27 cellular contexts compared by ENCODE assay signal in the genomic region with DNA sequence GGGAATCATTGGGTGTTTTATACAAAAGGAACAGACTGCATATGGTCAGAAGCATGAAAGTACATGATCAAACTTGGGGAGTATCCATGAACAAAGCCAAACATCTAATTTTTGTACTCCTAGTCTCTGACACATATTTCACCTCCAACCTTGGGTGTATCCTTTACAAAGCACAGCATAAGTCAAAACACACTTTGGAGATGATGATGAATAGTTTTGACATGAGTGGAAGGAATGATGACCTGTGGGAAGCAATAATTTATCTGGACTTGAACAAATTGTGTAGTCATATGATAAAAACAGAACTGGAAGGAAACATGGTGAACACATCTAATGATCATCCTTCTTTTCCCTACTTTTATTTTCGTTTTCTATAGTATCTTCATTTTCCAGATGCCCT.
DNase-seq lines count a peak whose midpoint lies in the region; ATAC-seq, FAIRE-seq and TF ChIP-seq lines count a peak whose summit lies in the region.
"Had no signal": no experiment of that assay in that cellular context is flagged by ENCODE, and none has a peak within 500 bp of the region (broad histone marks: within the 10 kb centered on the region; RNA-seq: fewer than 3 reads in every experiment).

No MANE protein-coding gene starts in this region.

- H2BK5ac ChIP-seq in mesendoderm (ENCODE audit: low read length): no peak overlapping the region

- RAD21 ChIA-PET in GM12878 (lab: Charles Lee; ENCODE audit: unreplicated experiment): no interaction called here

- H2AFZ ChIP-seq in GM12878 (ENCODE audit: control insufficient read depth, low read depth, low read length) (no peak overlapping the region), HepG2 (ENCODE audit: low read length) (no peak overlapping the region)

- TF ChIP-seq RAD21 in GM12878 (IDR thresholded peaks at IDR 0.05; ENCODE audit: insufficient read depth, low read depth, low read length) (no peak), HepG2 (CRISPR knock-in tag; IDR thresholded peaks at IDR 0.05) (no peak)

- H3K36me3 ChIP-seq in GM12878 (ENCODE audit: control insufficient read depth in 2 of 2, insufficient read depth in 2 of 2, low read length in 1 of 2): no peaks in the 10 kb centered on the region
- H3K36me3 ChIP-seq in mesendoderm (ENCODE audit: control insufficient read depth, insufficient read depth, low read length): no peaks in the 10 kb centered on the region
- H3K36me3 ChIP-seq in kidney (ENCODE audit: control insufficient read depth in 1 of 2, insufficient read depth in 2 of 2, low read length in 2 of 2): no peaks in the 10 kb centered on the region
- H3K36me3 ChIP-seq in HepG2 (replicated peaks in 1 of 2; ENCODE audit: control insufficient read depth in 1 of 2, insufficient read depth in 2 of 2, low read length in 2 of 2): no peaks in the 10 kb centered on the region
- H3K36me3 ChIP-seq: BLaER1 treated with 17β-estradiol and CSF1 and Interleukin-3, amounts not matched to agents 10 nM and 100 nM; esophagus muscularis mucosa; upper lobe of left lung; WERI-Rb-1 had no signal

- no peak overlapping the region for H3K4me2 ChIP-seq in GM12878 (ENCODE audit: control insufficient read depth, insufficient read depth)
- no peak overlapping the region for H3K4me2 ChIP-seq in mesendoderm (ENCODE audit: low read length)
- no peak overlapping the region for H3K4me2 ChIP-seq in HepG2 (ENCODE audit: low read depth, low read length)
- H3K4me2 ChIP-seq: BLaER1 treated with 17β-estradiol and CSF1 and Interleukin-3, amounts not matched to agents 10 nM and 100 nM had no signal

- WGBS in GM12878 (ENCODE audit: insufficient coverage, insufficient replicate concordance, low lambda C conversion rate, missing lambda C conversion rate): 0% methylated on average over 1 of the region's 1 CpG
- WGBS in mesendoderm (ENCODE audit: extremely low coverage, insufficient coverage, low lambda C conversion rate): no CpG with 5 or more reads among the region's 1 CpG
- WGBS in HepG2 (ENCODE audit: low lambda C conversion rate): 0% methylated on average over 1 of the region's 1 CpG

- H3K4me3 ChIP-seq in GM12878: no peak overlapping the region
- H3K4me3 ChIP-seq in fibroblast of pulmonary artery (replicated peaks; ENCODE audit: low read depth, low read length): no peak overlapping the region
- H3K4me3 ChIP-seq in skeletal muscle cell (ENCODE audit: low read depth, low read length): no peak overlapping the region
- H3K4me3 ChIP-seq in mesendoderm (ENCODE audit: low read length): no peak overlapping the region
- no peak overlapping the region for H3K4me3 ChIP-seq in kidney (ENCODE audit: low read length in 2 of 2)
- H3K4me3 ChIP-seq in HepG2 (replicated peaks in 1 of 3; ENCODE audit: insufficient read depth in 1 of 3, low read depth in 2 of 3, low read length in 3 of 3): no peak overlapping the region
- H3K4me3 ChIP-seq: BLaER1 treated with 17β-estradiol and CSF1 and Interleukin-3, amounts not matched to agents 10 nM and 100 nM; esophagus muscularis mucosa; upper lobe of left lung had no signal

- no peak for TF ChIP-seq POLR2A in GM12878 (IDR thresholded peaks at IDR 0.05; ENCODE audit: low read depth, low read length)
- TF ChIP-seq POLR2A in HepG2 (IDR thresholded peaks at IDR 0.05; ENCODE audit: insufficient read depth in 1 of 2, low read depth in 2 of 2, low read length in 2 of 2): no peak

- no peaks in the 10 kb centered on the region; the same call in 1 of the 2 replicates for H4K20me1 ChIP-seq in GM12878 (ENCODE audit: control insufficient read depth, insufficient read depth)
- no peaks in the 10 kb centered on the region for H4K20me1 ChIP-seq in HepG2 (ENCODE audit: insufficient read depth, low read length)
- H4K20me1 ChIP-seq: BLaER1 treated with 17β-estradiol and CSF1 and Interleukin-3, amounts not matched to agents 10 nM and 100 nM had no signal

- DNase-seq in HCEC 1CT (peak; percentile 34), GM12878 (ENCODE audit: low read depth, low spot score) (no peak), fibroblast of pulmonary artery (ENCODE audit: low read depth) (peak; percentile 32), skeletal muscle cell (ENCODE audit: low read depth) (peak; percentile 1), mesendoderm (no peak), kidney (no peak), HepG2 (ENCODE audit: low spot score) (no peak)
- DNase-seq in stimulated activated CD4-positive, alpha-beta T cell treated with anti-CD3 and anti-CD28 coated beads, Interleukin-4, amount 100 ng/mL, for 24 hours: no peak
- DNase-seq: activated CD4-positive, alpha-beta T cell treated with anti-CD3 and anti-CD28 coated beads for 4 hours; activated CD8-positive, alpha-beta T cell treated with anti-CD3 and anti-CD28 coated beads, Interleukin-2, amount 10 ng/mL, durations not matched to agents 7 days and 5 days; activated naive CD4-positive, alpha-beta T cell treated with anti-CD3 and anti-CD28 coated beads, Interleukin-2, amount 50 U/mL, for 16 hours; amygdala; caudate nucleus; immature natural killer cell; Kasumi-1; mesenchymal stem cell; NCI-H1694; stimulated activated CD4-positive, alpha-beta T cell treated with anti-CD3 and anti-CD28 coated beads, Interleukin-12 subunit alpha, Interleukin-12 subunit beta, amount 100 ng/mL, for 4 hours; stimulated activated CD4-positive, alpha-beta T cell treated with anti-CD3 and anti-CD28 coated beads, Interleukin-4, amount 100 ng/mL, for 4 hours; T1000; upper lobe of left lung had no signal

- H3K4ac ChIP-seq in mesendoderm (ENCODE audit: low read depth, low read length): no peak overlapping the region

- no peak overlapping the region for H3K56ac ChIP-seq in mesendoderm (ENCODE audit: low read length)

- H3K23ac ChIP-seq in mesendoderm (ENCODE audit: low read length): no peak overlapping the region

- TF ChIP-seq EP300 in GM12878 (IDR thresholded peaks at IDR 0.05; ENCODE audit: borderline replicate concordance in 1 of 2, control insufficient read depth in 1 of 2, low read depth in 2 of 2, low read length in 2 of 2) (no peak), HepG2 (IDR thresholded peaks at IDR 0.05; ENCODE audit: low read depth in 2 of 2, low read length in 2 of 2) (no peak), HepG2 (CRISPR knock-in tag; IDR thresholded peaks at IDR 0.05; ENCODE audit: borderline replicate concordance) (no peak)

- H3K9me3 ChIP-seq in GM12878 (replicated peaks; ENCODE audit: control insufficient read depth, insufficient read depth, low read length) (no peaks in the 10 kb centered on the region), kidney (ENCODE audit: control insufficient read depth in 1 of 2, low read length in 2 of 2) (no peaks in the 10 kb centered on the region), HepG2 (ENCODE audit: low read length) (no peaks in the 10 kb centered on the region)
- H3K9me3 ChIP-seq: esophagus muscularis mucosa, upper lobe of left lung had no signal

- H2BK120ac ChIP-seq in mesendoderm (ENCODE audit: low read depth, low read length): no peak overlapping the region

- FAIRE-seq in GM12878 (lab: Jason Lieb, UNC) (peak; percentile 7), kidney (lab: Jason Lieb, UNC) (no peak), HepG2 (lab: Jason Lieb, UNC) (no peak)
- FAIRE-seq: G401.6 had no signal

- H3K79me1 ChIP-seq in mesendoderm (ENCODE audit: low read length): no peaks in the 10 kb centered on the region

- in situ Hi-C loops in GM12878 (cut with MboI) (no loop called here), HepG2 (cut with HindIII; ENCODE audit: extremely low pct_ligation_motif_present, low pct_unique_long_range_greater_than_20kb) (no loop called here)

- POLR2A ChIA-PET in GM12878 (lab: Charles Lee): no interaction called here
- POLR2A ChIA-PET in HepG2 (lab: Yijun Ruan, JAX): no interaction called here

- H3K4me1 ChIP-seq in GM12878 (ENCODE audit: control insufficient read depth, insufficient read depth, low read length) (no peaks in the 10 kb centered on the region), mesendoderm (ENCODE audit: control insufficient read depth, low read depth, low read length) (no peaks in the 10 kb centered on the region), kidney (ENCODE audit: control insufficient read depth in 1 of 2, insufficient read depth in 1 of 2, low read depth in 1 of 2, low read length in 2 of 2) (no peaks in the 10 kb centered on the region), HepG2 (ENCODE audit: insufficient read depth, low read length) (peaks cover 14% of the 10 kb centered on the region; the same call in 1 of the 2 replicates)

- H3K27me3 ChIP-seq in GM12878 (replicated peaks in 1 of 2; ENCODE audit: control insufficient read depth in 2 of 2, insufficient read depth in 2 of 2, low read length in 1 of 2) (no peaks in the 10 kb centered on the region; a peak in 1 of 4 replicates), mesendoderm (ENCODE audit: insufficient read depth, low read length, poor library complexity) (no peaks in the 10 kb centered on the region), HepG2 (ENCODE audit: control insufficient read depth in 1 of 2, insufficient read depth in 2 of 2, low read length in 2 of 2) (no peaks in the 10 kb centered on the region)
- H3K27me3 ChIP-seq: esophagus muscularis mucosa, upper lobe of left lung had no signal

- no peak overlapping the region for H3K9ac ChIP-seq in GM12878 (ENCODE audit: control insufficient read depth, insufficient read depth, low read length)
- H3K9ac ChIP-seq in mesendoderm (ENCODE audit: low read length): no peak overlapping the region
- H3K9ac ChIP-seq in kidney (ENCODE audit: low read length in 2 of 2): no peak overlapping the region
- H3K9ac ChIP-seq in HepG2 (ENCODE audit: insufficient read depth, low read depth, low read length): no peak overlapping the region
- H3K9ac ChIP-seq: BLaER1 treated with 17β-estradiol and CSF1 and Interleukin-3, amounts not matched to agents 10 nM and 100 nM had no signal

- no TSS peak for BruUV-seq in GM12878 (replicated peaks; lab: Mats Ljungman, UMichigan)
- BruUV-seq in HepG2 (replicated peaks; lab: Mats Ljungman, UMichigan): no TSS peak

- no peak overlapping the region for H3K18ac ChIP-seq in mesendoderm (ENCODE audit: low read length)

- H2AK5ac ChIP-seq in mesendoderm (ENCODE audit: low read length): no peak overlapping the region

- H3K27ac ChIP-seq in GM12878 (ENCODE audit: control insufficient read depth, insufficient read depth) (no peak overlapping the region), mesendoderm (ENCODE audit: low read depth, low read length) (no peak overlapping the region), kidney (ENCODE audit: low read depth in 2 of 2, low read length in 2 of 2) (no peak overlapping the region), HepG2 (ENCODE audit: extremely low read length, insufficient read depth, low read length) (no peak overlapping the region)
- H3K27ac ChIP-seq: BLaER1 treated with 17β-estradiol and CSF1 and Interleukin-3, amounts not matched to agents 10 nM and 100 nM; esophagus muscularis mucosa; RWPE1; upper lobe of left lung; WERI-Rb-1 had no signal

- no peaks in the 10 kb centered on the region for H3K79me2 ChIP-seq in GM12878 (ENCODE audit: control insufficient read depth, insufficient read depth, low read length)
- no peaks in the 10 kb centered on the region for H3K79me2 ChIP-seq in mesendoderm (ENCODE audit: control insufficient read depth, insufficient read depth, low read length)
- no peaks in the 10 kb centered on the region for H3K79me2 ChIP-seq in HepG2 (ENCODE audit: insufficient read depth, low read length)

- H2BK15ac ChIP-seq in mesendoderm (replicated peaks; ENCODE audit: low read depth): no peak overlapping the region

- TF ChIP-seq CTCF in GM12878 (IDR thresholded peaks at IDR 0.05 in 2 of 3, conservative IDR thresholded peaks at IDR 0.05 in 1 of 3; ENCODE audit: control insufficient read depth in 2 of 3, extremely low read depth in 1 of 3, insufficient read depth in 1 of 3, low read depth in 3 of 3, low read length in 3 of 3): no peak
- no peak for TF ChIP-seq CTCF in fibroblast of pulmonary artery (IDR thresholded peaks at IDR 0.05; ENCODE audit: low read length, missing control alignments)
- no peak for TF ChIP-seq CTCF in kidney (IDR thresholded peaks at IDR 0.05; ENCODE audit: borderline replicate concordance, extremely low read depth, insufficient read depth)
- TF ChIP-seq CTCF in HepG2 (CRISPR knock-in tag; IDR thresholded peaks at IDR 0.05): no peak

- SMC1A ChIA-PET in GM12878 (lab: Charles Lee; ENCODE audit: uncharacterized antibody, unreplicated experiment): interaction anchor here (1.3 kb wide), 1 partner anchor 11 kb away, joined by 3 read pairs; no protein-coding TSS in a partner anchor

- CTCF ChIA-PET in GM12878 (lab: Yijun Ruan, JAX) (no interaction called here), HepG2 (lab: Yijun Ruan, JAX; ENCODE audit: low intra/inter-chr PET ratio, low total read pairs) (no interaction called here)

- no peak overlapping the region for H4K8ac ChIP-seq in mesendoderm (ENCODE audit: low read depth, low read length)

- ATAC-seq in GM12878 (no peak), HepG2 (no peak)
- ATAC-seq: activated CD8-positive, alpha-beta T cell treated with anti-CD3 and anti-CD28 coated beads, Interleukin-2, amount 10 ng/mL, durations not matched to agents 7 days and 5 days; left lobe of liver had no signal

- intact Hi-C loops in GM12878 (cut with micrococcal nuclease; ENCODE audit: unreplicated experiment) (no loop called here), kidney (cut with DNase I) (no loop called here), HepG2 (cut with micrococcal nuclease; ENCODE audit: unreplicated experiment) (no loop called here)

- no peak overlapping the region for H4K5ac ChIP-seq in mesendoderm (ENCODE audit: low read length)

Comparison
In these comparisons a context has a peak if more than half of its experiments do, and no peak if none do; other contexts are left out.
1. DNase-seq: peak in HCEC 1CT (single experiment), fibroblast of pulmonary artery (single experiment) and skeletal muscle cell (single experiment); none in GM12878 (single experiment), stimulated activated CD4-positive, alpha-beta T cell treated with anti-CD3 and anti-CD28 coated beads, Interleukin-4, amount 100 ng/mL, for 24 hours (single experiment), mesendoderm (single experiment), kidney (single experiment) and HepG2 (single experiment).